ENCODE assay signal across 1 cellular context in genomic region chr15:63367900-63368299, GRCh38.
TF ChIP-seq lines count a peak whose summit lies in the region.

No MANE protein-coding gene starts in this region.

TF ChIP-seq in IMR-90, 13 proteins besides CTCF, POLR2A, EP300 and RAD21:
- TF ChIP-seq MAZ (IDR thresholded peaks at IDR 0.05; ENCODE audit: borderline replicate concordance, low read depth, low read length) = no peak
- TF ChIP-seq CHD1 (IDR thresholded peaks at IDR 0.05; ENCODE audit: low read depth, low read length) = no peak
- no peak for TF ChIP-seq FOS (IDR thresholded peaks at IDR 0.05; ENCODE audit: low read depth, low read length)
- TF ChIP-seq CEBPB (IDR thresholded peaks at IDR 0.05; ENCODE audit: low read depth, low read length) = no peak
- no peak for TF ChIP-seq ELK1 (IDR thresholded peaks at IDR 0.05; ENCODE audit: borderline replicate concordance, low read depth, low read length)
- TF ChIP-seq MAFK (IDR thresholded peaks at IDR 0.05; ENCODE audit: low read depth, low read length) = no peak
- no peak for TF ChIP-seq NFE2L2 (IDR thresholded peaks at IDR 0.05; ENCODE audit: low read depth, low read length)
- TF ChIP-seq RCOR1 (IDR thresholded peaks at IDR 0.05; ENCODE audit: insufficient replicate concordance, low read length) = no peak
- TF ChIP-seq, protein P1, sequence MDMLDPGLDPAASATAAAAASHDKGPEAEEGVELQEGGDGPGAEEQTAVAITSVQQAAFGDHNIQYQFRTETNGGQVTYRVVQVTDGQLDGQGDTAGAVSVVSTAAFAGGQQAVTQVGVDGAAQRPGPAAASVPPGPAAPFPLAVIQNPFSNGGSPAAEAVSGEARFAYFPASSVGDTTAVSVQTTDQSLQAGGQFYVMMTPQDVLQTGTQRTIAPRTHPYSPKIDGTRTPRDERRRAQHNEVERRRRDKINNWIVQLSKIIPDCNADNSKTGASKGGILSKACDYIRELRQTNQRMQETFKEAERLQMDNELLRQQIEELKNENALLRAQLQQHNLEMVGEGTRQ (IDR thresholded peaks at IDR 0.05; ENCODE audit: low read depth, low read length) = no peak
